11 cellular contexts compared by ENCODE assay signal in genomic region chr1:8562881-8563865, GRCh38.
DNase-seq lines count a peak whose midpoint lies in the region; ATAC-seq, FAIRE-seq and TF ChIP-seq lines count a peak whose summit lies in the region.
"Had no signal": no experiment of that assay in that cellular context is flagged by ENCODE, and none has a peak within 500 bp of the region (broad histone marks: within the 10 kb centered on the region; RNA-seq: fewer than 3 reads in every experiment).

No MANE protein-coding gene starts in this region.

- H3K9ac ChIP-seq in HUES6 (ENCODE audit: low read length) = peak overlapping the region; percentile 34
- peak overlapping the region; percentile 48 for H3K9ac ChIP-seq in HepG2 (ENCODE audit: insufficient read depth, low read depth, low read length)

- TF ChIP-seq CTCF in HepG2 (CRISPR knock-in tag; IDR thresholded peaks at IDR 0.05) = no peak

- no peaks in the 10 kb centered on the region for H3K9me3 ChIP-seq in HUES6 (ENCODE audit: control insufficient read depth, insufficient read depth, low read depth, low read length)
- H3K9me3 ChIP-seq in HepG2 (ENCODE audit: low read length) = no peaks in the 10 kb centered on the region

- H3K27me3 ChIP-seq in HUES6 (ENCODE audit: control insufficient read depth, insufficient read depth, low read length) (no peaks in the 10 kb centered on the region), HepG2 (ENCODE audit: control insufficient read depth in 1 of 2, insufficient read depth in 2 of 2, low read length in 2 of 2) (no peaks in the 10 kb centered on the region)

- TF ChIP-seq EP300 in HepG2 (IDR thresholded peaks at IDR 0.05; ENCODE audit: low read depth in 2 of 2, low read length in 2 of 2) (no peak), HepG2 (CRISPR knock-in tag; IDR thresholded peaks at IDR 0.05; ENCODE audit: borderline replicate concordance) (no peak)

- 31% methylated on average over 4 of the region's 4 CpGs for WGBS in HepG2 (ENCODE audit: low lambda C conversion rate)

- ATAC-seq in HepG2 = peak; percentile 62
- no peak for ATAC-seq in GM21381 (IDR thresholded peaks at IDR 0.05; ENCODE audit: unreplicated experiment)

- in situ Hi-C loops in HepG2 (cut with HindIII; ENCODE audit: extremely low pct_ligation_motif_present, low pct_unique_long_range_greater_than_20kb) = loop anchor here (10.0 to 25.0 kb wide), 2 partner anchors 102 to 274 kb away; no protein-coding TSS in a partner anchor

- TSS peak; percentile 29 for BruUV-seq in HepG2 (replicated peaks; lab: Mats Ljungman, UMichigan)

- H3K4me3 ChIP-seq in HUES6 (ENCODE audit: low read depth, low read length) (no peak overlapping the region), HepG2 (replicated peaks in 1 of 3; ENCODE audit: insufficient read depth in 1 of 3, low read depth in 2 of 3, low read length in 3 of 3) (no peak overlapping the region)

- H4K20me1 ChIP-seq in HepG2 (ENCODE audit: insufficient read depth, low read length) = peaks cover 29% of the 10 kb centered on the region

- no peak overlapping the region; the same call in 1 of the 2 replicates for H3K27ac ChIP-seq in HUES6 (ENCODE audit: low read depth, low read length)
- peak overlapping the region; percentile 75 for H3K27ac ChIP-seq in HepG2 (ENCODE audit: extremely low read length, insufficient read depth, low read length)

- H3K36me3 ChIP-seq in HUES6 (ENCODE audit: control insufficient read depth, insufficient read depth, low read length) (no peaks in the 10 kb centered on the region), HepG2 (replicated peaks in 1 of 2; ENCODE audit: control insufficient read depth in 1 of 2, insufficient read depth in 2 of 2, low read length in 2 of 2) (peaks cover 4 to 7% of the 10 kb centered on the region in 2 experiments)

- no peak for TF ChIP-seq POLR2A in HepG2 (IDR thresholded peaks at IDR 0.05; ENCODE audit: insufficient read depth in 1 of 2, low read depth in 2 of 2, low read length in 2 of 2)

- H3K79me2 ChIP-seq in HepG2 (ENCODE audit: insufficient read depth, low read length) = peaks cover 73% of the 10 kb centered on the region

- CTCF ChIA-PET in HepG2 (lab: Yijun Ruan, JAX; ENCODE audit: low intra/inter-chr PET ratio, low total read pairs) = interaction anchor here (0.8 kb wide), 1 partner anchor 164 kb away, joined by 3 read pairs; no protein-coding TSS in a partner anchor

- intact Hi-C loops in HepG2 (cut with micrococcal nuclease; ENCODE audit: unreplicated experiment) = loop anchor here (5.0 kb wide), 1 partner anchor 284 kb away; no protein-coding TSS in a partner anchor

- TF ChIP-seq RAD21 in HepG2 (CRISPR knock-in tag; IDR thresholded peaks at IDR 0.05) = no peak

- POLR2A ChIA-PET in HepG2 (lab: Yijun Ruan, JAX) = interaction anchor here (0.7 to 2.2 kb wide), 5 partner anchors 11 to 285 kb away, joined by 3 to 9 read pairs (median 4); no protein-coding TSS in a partner anchor

- FAIRE-seq in HepG2 (lab: Jason Lieb, UNC) = no peak
- FAIRE-seq: keratinocyte had no signal

- peaks cover 14% of the 10 kb centered on the region for H3K4me1 ChIP-seq in HUES6 (ENCODE audit: control insufficient read depth, insufficient read depth, low read length)
- H3K4me1 ChIP-seq in HepG2 (ENCODE audit: insufficient read depth, low read length) = peaks cover 80% of the 10 kb centered on the region

- peak overlapping the region; percentile 55 for H3K4me2 ChIP-seq in HepG2 (ENCODE audit: low read depth, low read length)

- DNase-seq in AG20443 (ENCODE audit: low spot score) = peak; percentile 47
- peak; percentile 43 for DNase-seq in amniotic epithelial cell (ENCODE audit: low read depth)
- DNase-seq in HepG2 (ENCODE audit: low spot score) = peak; percentile 79
- DNase-seq in NCI-H748 treated with DMSO at 0.1 percent for 48 hours (lab: John Stamatoyannopoulos, UW) = no peak
- DNase-seq in NCI-H187 treated with DMSO at 0.1 percent for 48 hours (lab: John Stamatoyannopoulos, UW) = no peak
- no peak for DNase-seq in stimulated activated CD4-positive, alpha-beta T cell treated with anti-CD3 and anti-CD28 coated beads, Interleukin-4, amount 100 ng/mL, for 24 hours
- DNase-seq: effector CD8-positive, alpha-beta T cell; stimulated activated naive CD4-positive, alpha-beta T cell had no signal

- no peak overlapping the region for H2AFZ ChIP-seq in HepG2 (ENCODE audit: low read length)

TF ChIP-seq in HepG2, 621 proteins besides CTCF, POLR2A, EP300 and RAD21 (continues in another document):
- TF ChIP-seq TFAP4 (IDR thresholded peaks at IDR 0.05; ENCODE audit: borderline replicate concordance, low read depth) (peak; percentile 70; the same call in 1 of the 2 replicates), ZNF446 (CRISPR knock-in tag; IDR thresholded peaks at IDR 0.05) (no peak), ZNF784 (CRISPR knock-in tag; IDR thresholded peaks at IDR 0.05; ENCODE audit: borderline replicate concordance) (no peak), RXRB (CRISPR knock-in tag; IDR thresholded peaks at IDR 0.05; ENCODE audit: borderline replicate concordance) (0 out of 2 replicates have a peak, but pooled peaks have one; percentile 6), STAT6 (CRISPR knock-in tag; IDR thresholded peaks at IDR 0.05; ENCODE audit: borderline replicate concordance) (no peak), SAP130 (CRISPR knock-in tag; IDR thresholded peaks at IDR 0.05; ENCODE audit: low read depth) (peak; percentile 20), ZNF652 (CRISPR knock-in tag; IDR thresholded peaks at IDR 0.05; ENCODE audit: borderline replicate concordance, low read depth) (no peak), FOXP4 (CRISPR knock-in tag; IDR thresholded peaks at IDR 0.05) (0 out of 2 replicates have a peak, but pooled peaks have one; percentile 15), MED8 (CRISPR knock-in tag; IDR thresholded peaks at IDR 0.05; ENCODE audit: insufficient replicate concordance) (no peak), PHF21A (CRISPR knock-in tag; IDR thresholded peaks at IDR 0.05) (0 out of 2 replicates have a peak, but pooled peaks have one; percentile 6), ZSCAN25 (CRISPR knock-in tag; IDR thresholded peaks at IDR 0.05) (no peak), FOXC1 (CRISPR knock-in tag; IDR thresholded peaks at IDR 0.05; ENCODE audit: borderline replicate concordance) (no peak), SOX5 (CRISPR knock-in tag; IDR thresholded peaks at IDR 0.05; ENCODE audit: borderline replicate concordance) (peak; percentile 9; the same call in 1 of the 2 replicates)

Comparison
In these comparisons a context has a peak if more than half of its experiments do, and no peak if none do; other contexts are left out.
1. DNase-seq: peak in AG20443 (single experiment), amniotic epithelial cell (single experiment) and HepG2 (single experiment); none in NCI-H748 treated with DMSO at 0.1 percent for 48 hours (single experiment), NCI-H187 treated with DMSO at 0.1 percent for 48 hours (single experiment) and stimulated activated CD4-positive, alpha-beta T cell treated with anti-CD3 and anti-CD28 coated beads, Interleukin-4, amount 100 ng/mL, for 24 hours (single experiment).